In the genomic region with DNA sequence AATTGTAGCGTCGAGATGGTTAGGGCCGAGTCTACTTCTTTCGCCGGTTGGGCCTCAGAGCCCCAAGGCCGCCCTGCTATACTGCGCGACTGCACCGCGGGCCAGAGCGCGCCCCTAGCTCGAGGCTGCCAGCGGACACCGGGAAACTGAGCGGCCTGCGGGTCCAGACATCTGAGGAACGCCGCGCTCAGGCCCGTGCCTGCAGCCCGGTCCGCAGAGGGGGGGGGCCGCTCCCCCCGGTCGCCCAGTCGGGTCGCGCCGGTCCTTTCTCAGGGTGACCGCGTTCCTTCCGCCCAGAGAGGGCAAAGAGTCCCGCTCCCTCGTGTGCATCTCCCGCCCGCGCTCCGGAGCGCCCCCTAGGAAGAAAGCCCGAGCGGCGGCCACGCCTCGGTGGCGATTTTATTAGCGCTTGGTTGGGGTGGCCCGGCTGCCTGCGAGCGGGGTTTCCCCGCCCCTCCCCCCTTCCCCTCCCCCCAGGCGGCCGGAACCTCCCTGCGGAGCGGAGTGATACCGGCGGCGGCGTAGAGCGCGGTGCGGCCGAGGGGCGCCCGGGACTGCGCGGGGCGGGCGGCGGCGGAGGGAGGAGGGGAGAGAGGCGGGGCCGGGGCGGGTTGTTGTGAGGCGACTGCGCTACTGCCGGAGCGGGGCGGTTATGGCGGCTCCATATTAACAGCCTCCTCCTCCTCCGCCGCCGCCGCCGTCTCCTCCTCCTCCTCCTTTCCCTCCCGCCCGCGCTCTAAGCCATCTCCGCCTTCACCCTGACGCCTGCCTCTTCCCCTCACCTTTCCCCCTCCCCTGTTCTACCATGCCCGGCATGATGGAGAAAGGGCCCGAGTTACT, we compare ENCODE assay signal across 8 cellular contexts. TPM values are rescaled to one million over a fixed set of nuclear protein-coding genes. Genes with fewer than 3 reads are reported as not detected.
A peak's percentile ranks its signal among the peaks of the same experiment; 100 is the strongest.
DNase-seq lines count a peak whose midpoint lies in the region; ATAC-seq and TF ChIP-seq lines count a peak whose summit lies in the region.

Gene RCOR3, plus strand, starts transcription at position 611 of the 840 bp plus-strand sequence. Its CDS starts 195 bp downstream, at position 806.

- H3K4me1 Mint-ChIP-seq in immature natural killer cell, result peaks cover 19 to 34% of the 10 kb centered on the region in 2 donors

- peak within 1 kb of the TSS; percentile 87 to 96 (median 94) for H3K27ac Mint-ChIP-seq in immature natural killer cell

- ATAC-seq in GM18873 (IDR thresholded peaks at IDR 0.05; ENCODE audit: low FRiP score, unreplicated experiment), result peak; percentile 61
- peak; percentile 63 for ATAC-seq in HG03135 (IDR thresholded peaks at IDR 0.05; ENCODE audit: unreplicated experiment)

- H3K4me3 Mint-ChIP-seq in immature natural killer cell, result peak within 1 kb of the TSS; percentile 86 to 95 (median 92)

- H3K27me3 ChIP-seq in mammary epithelial cell (ENCODE audit: insufficient read depth, low read length) (no peaks in the 10 kb centered on the region), spleen (replicated peaks in 1 of 7) (no peaks in the 10 kb centered on the region)

- no peaks in the 10 kb centered on the region for H3K9me3 Mint-ChIP-seq in immature natural killer cell

- H3K27ac ChIP-seq in mammary epithelial cell (ENCODE audit: insufficient read depth, low read depth, low read length), result peak within 1 kb of the TSS; percentile 87
- H3K27ac ChIP-seq in spleen, result peak within 1 kb of the TSS; percentile 94 to 99 (median 99)

- H3K27me3 Mint-ChIP-seq in immature natural killer cell (ENCODE audit: low read depth in 3 of 3), result peaks cover 17 to 22% (median 18%) of the 10 kb centered on the region in 3 donors

- CTCF ChIA-PET in mammary epithelial cell (lab: Charles Lee; ENCODE audit: low non-redundant PET), result interaction anchor here (0.7 to 1.0 kb wide), 3 partner anchors 72 to 884 kb away, joined by 3 to 4 read pairs (median 3); partner anchors contain the start of gene KCNH1

- in situ Hi-C loops in mammary epithelial cell (cut with MboI; ENCODE audit: low sequenced_read_pairs in 2 of 2), result no loop called here

- intact Hi-C loops in mammary epithelial cell (cut with micrococcal nuclease), result loop anchor here (1.0 to 10.0 kb wide), 6 partner anchors 87 to 1028 kb away; partner anchors contain the start of gene PPP2R5A
- intact Hi-C loops in spleen (cut with DNase I; ENCODE audit: low total_unique reads), result no loop called here

- WGBS in mammary epithelial cell (ENCODE audit: low coverage, missing lambda C conversion rate), result 0% methylated on average over 2 of the region's 92 CpGs
- 0 to 1% (median 0%) methylated on average over 40 to 78 of the region's 92 CpGs for WGBS in spleen, 5 donors

- H3K4me3 ChIP-seq in WI38 (ENCODE audit: low read depth, low read length), result peak within 1 kb of the TSS; percentile 85
- peak within 1 kb of the TSS; percentile 97 to 99 (median 97) for H3K4me3 ChIP-seq in mammary epithelial cell (replicated peaks in 1 of 3; ENCODE audit: insufficient read depth in 1 of 3, low read depth in 2 of 3, low read length in 3 of 3)
- H3K4me3 ChIP-seq in spleen, result peak within 1 kb of the TSS; percentile 78 to 97 (median 88)

- peaks cover 18% of the 10 kb centered on the region for H3K4me1 ChIP-seq in mammary epithelial cell (ENCODE audit: insufficient read depth, low read length)
- H3K4me1 ChIP-seq in spleen, result peaks cover 0 to 38% (median 28%) of the 10 kb centered on the region in 6 donors

- peak; percentile 91 for DNase-seq in AG08395 (ENCODE audit: low spot score)
- DNase-seq in NCI-H2227 (lab: John Stamatoyannopoulos, UW; ENCODE audit: unreplicated experiment), result peak; percentile 99
- peak; percentile 90 for DNase-seq in mammary epithelial cell
- peak; percentile 83 to 89 (median 88) for DNase-seq in immature natural killer cell
- DNase-seq in spleen, result peak; percentile 99

- no TSS peak for BruUV-seq in mammary epithelial cell (replicated peaks; lab: Mats Ljungman, UMichigan)

- TF ChIP-seq CTCF in WI38 (IDR thresholded peaks at IDR 0.05; ENCODE audit: low read depth, low read length) (peak; percentile 49; the same call in 1 of the 2 replicates), mammary epithelial cell (conservative IDR thresholded peaks at IDR 0.05 in 1 of 2, IDR thresholded peaks at IDR 0.05 in 1 of 2; ENCODE audit: extremely low read depth in 1 of 2, insufficient read depth in 1 of 2, low read depth in 1 of 2, low read length in 2 of 2) (peak; percentile 31 to 65), spleen (IDR thresholded peaks at IDR 0.05 in 8 of 11, conservative IDR thresholded peaks at IDR 0.05 in 3 of 11) (peak in 10 of 11 experiments; percentile 59 to 84 (median 72))

- peaks cover 1% of the 10 kb centered on the region in 3 donors for H3K36me3 Mint-ChIP-seq in immature natural killer cell

- peak within 1 kb of the TSS; percentile 99 for H2AFZ ChIP-seq in mammary epithelial cell (ENCODE audit: low read depth, low read length)

- H3K4me2 ChIP-seq in mammary epithelial cell (ENCODE audit: insufficient read depth, low read depth, low read length), result peak within 1 kb of the TSS; percentile 100

- TF ChIP-seq POLR2A in spleen (IDR thresholded peaks at IDR 0.05), result peak; percentile 32 to 43 (median 41)

- H3K9ac ChIP-seq in mammary epithelial cell (ENCODE audit: insufficient read depth, low read length), result peak within 1 kb of the TSS; percentile 92

- no peaks in the 10 kb centered on the region for H4K20me1 ChIP-seq in mammary epithelial cell (ENCODE audit: insufficient read depth, low read length)

- dilution Hi-C loops in mammary epithelial cell (cut with HindIII; ENCODE audit: low sequenced_read_pairs), result no loop called here

- peaks cover 30% of the 10 kb centered on the region for H3K79me2 ChIP-seq in mammary epithelial cell (ENCODE audit: insufficient read depth, low read length)

- H3K36me3 ChIP-seq in mammary epithelial cell (ENCODE audit: insufficient read depth, low read length), result no peaks in the 10 kb centered on the region
- peaks cover 0 to 19% (median 0%) of the 10 kb centered on the region in 6 donors for H3K36me3 ChIP-seq in spleen

- no peaks in the 10 kb centered on the region for H3K9me3 ChIP-seq in mammary epithelial cell (replicated peaks; ENCODE audit: insufficient read depth, low read length)
- H3K9me3 ChIP-seq in spleen, result no peaks in the 10 kb centered on the region

RNA-seq across cellular contexts. Expression of gene RCOR3, which starts in this region (rescaled TPM):
- total RNA-seq in mammary epithelial cell (10 to 100 TPM; 32.8 to 34.5 TPM), spleen (10 to 100 TPM; 56.3 to 94.3 (median 75.4) TPM)
- polyA plus RNA-seq in mammary epithelial cell (16.1 TPM), immature natural killer cell (10 to 100 TPM; 11.7 to 33.3 (median 16.4) TPM), spleen (10 to 100 TPM; 20.9 to 32.6 (median 28.8) TPM)
- 9.7 TPM for polyA minus RNA-seq in mammary epithelial cell

Comparison
In these comparisons a context has a peak if more than half of its experiments do, and no peak if none do; other contexts are left out.
1. Peak in every context shown above with its lines: DNase-seq, ATAC-seq, H3K4me3 ChIP-seq and H3K27ac ChIP-seq.